1 cellular context compared by ENCODE assay signal in the genomic region with DNA sequence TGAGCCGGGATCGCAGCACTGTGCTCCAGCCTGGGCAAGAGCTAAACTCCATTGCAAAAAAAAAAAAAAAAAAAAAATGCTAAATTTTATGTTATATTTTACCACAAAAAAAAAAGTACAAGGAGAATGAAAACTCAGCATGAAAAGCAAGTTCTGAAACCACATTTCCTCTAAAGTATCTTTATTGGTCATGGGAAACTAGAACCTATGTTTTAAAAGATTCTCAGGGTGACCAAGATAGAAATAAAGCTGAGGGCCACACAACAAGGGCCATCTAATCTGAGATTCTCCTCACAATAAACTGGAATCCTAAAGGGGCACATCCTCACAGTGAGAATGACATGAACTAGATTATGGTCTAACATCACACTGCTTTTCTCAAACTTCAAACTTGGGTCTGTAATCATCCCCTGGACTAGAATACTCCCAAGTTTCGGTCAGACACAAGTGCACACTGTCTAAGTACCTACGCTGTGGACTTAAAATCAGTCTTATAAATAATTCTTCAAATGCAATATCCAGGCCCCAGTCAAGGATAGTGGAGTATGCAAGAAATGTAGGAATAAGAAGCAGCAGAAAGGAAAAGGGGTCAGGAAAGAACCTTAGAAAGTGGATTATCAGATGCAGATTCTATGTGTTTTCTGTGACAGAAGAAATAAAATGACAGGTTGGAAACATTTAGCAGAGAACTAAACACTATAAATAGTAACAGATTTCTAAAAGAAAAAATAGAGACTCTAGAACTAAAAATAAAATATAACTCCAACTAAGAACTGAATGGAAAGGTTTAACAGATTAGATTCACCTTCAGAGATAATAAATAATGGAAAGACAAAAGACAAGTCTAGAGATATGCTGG.
TF ChIP-seq lines count a peak whose summit lies in the region.

No MANE protein-coding gene starts in this region.

TF ChIP-seq in WTC11, 78 proteins besides CTCF, POLR2A, EP300 and RAD21 (continued from another document):
- TF ChIP-seq, protein P1, sequence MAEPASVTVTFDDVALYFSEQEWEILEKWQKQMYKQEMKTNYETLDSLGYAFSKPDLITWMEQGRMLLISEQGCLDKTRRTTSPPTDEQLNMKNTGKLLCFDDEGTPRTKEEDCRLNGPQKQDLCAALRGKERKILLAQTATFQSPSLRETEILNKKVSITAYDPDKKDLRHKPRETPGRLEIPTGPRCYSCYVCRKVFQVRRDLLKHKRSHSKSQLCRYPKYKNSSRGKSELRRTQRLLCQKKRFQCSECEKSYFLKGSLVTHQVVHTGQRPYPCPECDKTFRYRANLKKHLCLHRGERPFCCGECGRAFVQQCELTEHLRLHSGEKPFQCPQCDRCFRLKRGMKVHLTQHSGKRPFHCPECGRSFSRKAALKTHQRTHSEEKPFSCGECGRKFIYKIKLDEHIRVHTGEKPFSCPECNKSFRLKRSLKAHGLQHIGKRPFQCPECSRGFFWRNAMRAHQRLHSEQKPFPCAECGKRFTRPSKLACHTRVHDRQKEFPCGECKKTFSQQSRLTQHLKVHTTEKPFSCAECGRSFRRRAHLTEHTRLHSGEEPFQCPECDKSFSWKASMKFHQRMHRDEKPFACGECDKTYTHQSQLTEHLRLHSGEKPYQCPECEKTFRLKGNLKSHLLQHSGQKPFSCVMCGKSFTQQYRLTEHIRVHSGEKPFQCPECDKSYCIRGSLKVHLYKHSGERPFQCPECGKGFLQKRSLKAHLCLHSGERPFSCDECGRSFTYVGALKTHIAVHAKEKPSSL (CRISPR knock-in tag; conservative IDR thresholded peaks at IDR 0.05), result no peak
- TF ChIP-seq KAT7 (CRISPR knock-in tag; IDR thresholded peaks at IDR 0.05; ENCODE audit: borderline replicate concordance), result no peak
- TF ChIP-seq, protein P2, sequence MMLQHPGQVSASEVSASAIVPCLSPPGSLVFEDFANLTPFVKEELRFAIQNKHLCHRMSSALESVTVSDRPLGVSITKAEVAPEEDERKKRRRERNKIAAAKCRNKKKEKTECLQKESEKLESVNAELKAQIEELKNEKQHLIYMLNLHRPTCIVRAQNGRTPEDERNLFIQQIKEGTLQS (CRISPR knock-in tag; conservative IDR thresholded peaks at IDR 0.05), result no peak
- TF ChIP-seq ZNF263 (CRISPR knock-in tag; IDR thresholded peaks at IDR 0.05; ENCODE audit: low read depth), result no peak
- TF ChIP-seq, protein P3, sequence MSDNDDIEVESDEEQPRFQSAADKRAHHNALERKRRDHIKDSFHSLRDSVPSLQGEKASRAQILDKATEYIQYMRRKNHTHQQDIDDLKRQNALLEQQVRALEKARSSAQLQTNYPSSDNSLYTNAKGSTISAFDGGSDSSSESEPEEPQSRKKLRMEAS (CRISPR knock-in tag; IDR thresholded peaks at IDR 0.05), result no peak
- TF ChIP-seq RELA (CRISPR knock-in tag; IDR thresholded peaks at IDR 0.05; ENCODE audit: borderline replicate concordance), result no peak
- TF ChIP-seq CREM (CRISPR knock-in tag; IDR thresholded peaks at IDR 0.05), result no peak
- no peak for TF ChIP-seq SMAD3 (CRISPR knock-in tag; IDR thresholded peaks at IDR 0.05; ENCODE audit: borderline replicate concordance)
- TF ChIP-seq, protein P4, sequence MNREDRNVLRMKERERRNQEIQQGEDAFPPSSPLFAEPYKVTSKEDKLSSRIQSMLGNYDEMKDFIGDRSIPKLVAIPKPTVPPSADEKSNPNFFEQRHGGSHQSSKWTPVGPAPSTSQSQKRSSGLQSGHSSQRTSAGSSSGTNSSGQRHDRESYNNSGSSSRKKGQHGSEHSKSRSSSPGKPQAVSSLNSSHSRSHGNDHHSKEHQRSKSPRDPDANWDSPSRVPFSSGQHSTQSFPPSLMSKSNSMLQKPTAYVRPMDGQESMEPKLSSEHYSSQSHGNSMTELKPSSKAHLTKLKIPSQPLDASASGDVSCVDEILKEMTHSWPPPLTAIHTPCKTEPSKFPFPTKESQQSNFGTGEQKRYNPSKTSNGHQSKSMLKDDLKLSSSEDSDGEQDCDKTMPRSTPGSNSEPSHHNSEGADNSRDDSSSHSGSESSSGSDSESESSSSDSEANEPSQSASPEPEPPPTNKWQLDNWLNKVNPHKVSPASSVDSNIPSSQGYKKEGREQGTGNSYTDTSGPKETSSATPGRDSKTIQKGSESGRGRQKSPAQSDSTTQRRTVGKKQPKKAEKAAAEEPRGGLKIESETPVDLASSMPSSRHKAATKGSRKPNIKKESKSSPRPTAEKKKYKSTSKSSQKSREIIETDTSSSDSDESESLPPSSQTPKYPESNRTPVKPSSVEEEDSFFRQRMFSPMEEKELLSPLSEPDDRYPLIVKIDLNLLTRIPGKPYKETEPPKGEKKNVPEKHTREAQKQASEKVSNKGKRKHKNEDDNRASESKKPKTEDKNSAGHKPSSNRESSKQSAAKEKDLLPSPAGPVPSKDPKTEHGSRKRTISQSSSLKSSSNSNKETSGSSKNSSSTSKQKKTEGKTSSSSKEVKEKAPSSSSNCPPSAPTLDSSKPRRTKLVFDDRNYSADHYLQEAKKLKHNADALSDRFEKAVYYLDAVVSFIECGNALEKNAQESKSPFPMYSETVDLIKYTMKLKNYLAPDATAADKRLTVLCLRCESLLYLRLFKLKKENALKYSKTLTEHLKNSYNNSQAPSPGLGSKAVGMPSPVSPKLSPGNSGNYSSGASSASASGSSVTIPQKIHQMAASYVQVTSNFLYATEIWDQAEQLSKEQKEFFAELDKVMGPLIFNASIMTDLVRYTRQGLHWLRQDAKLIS (CRISPR knock-in tag; IDR thresholded peaks at IDR 0.05; ENCODE audit: borderline replicate concordance), result no peak
- TF ChIP-seq PRRX2 (CRISPR knock-in tag; IDR thresholded peaks at IDR 0.05), result no peak
TF ChIP-seq in WTC11: peak in this region for 0.
